In genomic region chr9:99825158-99826046, GRCh38 we compare ENCODE assay signal across 10 cellular contexts. TPM values are rescaled to one million over a fixed set of nuclear protein-coding genes. Genes with fewer than 3 reads are reported as not detected.
DNase-seq lines count a peak whose midpoint lies in the region; ATAC-seq and TF ChIP-seq lines count a peak whose summit lies in the region.
"Had no signal": no experiment of that assay in that cellular context is flagged by ENCODE, and none has a peak within 500 bp of the region (broad histone marks: within the 10 kb centered on the region; RNA-seq: fewer than 3 reads in every experiment).

No MANE protein-coding gene starts in this region.

- H3K9me3 ChIP-seq in mesodermal cell (ENCODE audit: control insufficient read depth, low read length), result no peaks in the 10 kb centered on the region
- H3K9me3 ChIP-seq in ascending aorta, result no peaks in the 10 kb centered on the region
- H3K9me3 ChIP-seq: vagina had no signal

- peak overlapping the region; percentile 87 for H3K4me3 Mint-ChIP-seq in type B pancreatic cell

- H3K27me3 Mint-ChIP-seq in type B pancreatic cell, result peaks cover 83% of the 10 kb centered on the region

- H3K27ac Mint-ChIP-seq in type B pancreatic cell, result peak overlapping the region; percentile 76

- H3K4me1 Mint-ChIP-seq in type B pancreatic cell (ENCODE audit: unreplicated experiment), result peaks cover 18% of the 10 kb centered on the region

- 6 to 9% methylated on average over 21 to 23 of the region's 44 CpGs for WGBS in mesodermal cell (ENCODE audit: insufficient coverage in 2 of 2), 2 experiments

- H3K4me1 ChIP-seq in mesodermal cell (ENCODE audit: control insufficient read depth, insufficient read depth, low read length, poor library complexity, severe bottlenecking) (peaks cover 12% of the 10 kb centered on the region), ascending aorta (peaks cover 8 to 16% of the 10 kb centered on the region in 2 donors)

- no peaks in the 10 kb centered on the region for H3K36me3 ChIP-seq in mesodermal cell (ENCODE audit: control insufficient read depth, insufficient read depth, low read length)
- no peaks in the 10 kb centered on the region for H3K36me3 ChIP-seq in ascending aorta
- H3K36me3 ChIP-seq: vagina had no signal

- intact Hi-C loops in ascending aorta (cut with DNase I), result no loop called here

- ATAC-seq in GM21528 (IDR thresholded peaks at IDR 0.05; ENCODE audit: low FRiP score, unreplicated experiment), result no peak

- no peak overlapping the region for H3K27ac ChIP-seq in mesodermal cell (ENCODE audit: low read depth, low read length, severe bottlenecking)
- no peak overlapping the region for H3K27ac ChIP-seq in ascending aorta
- H3K27ac ChIP-seq: epithelial cell of prostate, vagina had no signal

- DNase-seq in stimulated activated CD4-positive, alpha-beta T cell treated with anti-CD3 and anti-CD28 coated beads, Interleukin-15, amount 100 ng/mL, for 24 hours, result peak; percentile 4
- no peak for DNase-seq in stimulated activated CD4-positive, alpha-beta T cell treated with anti-CD3 and anti-CD28 coated beads, Interleukin-4, amount 100 ng/mL, for 1 hour
- DNase-seq in cerebellum (ENCODE audit: low spot score) (peak; percentile 42), type B pancreatic cell (ENCODE audit: extremely low spot score, unreplicated experiment) (no peak), RKO (ENCODE audit: low spot score) (no peak), ascending aorta (ENCODE audit: low spot score in 2 of 2) (no peak)

- H3K36me3 Mint-ChIP-seq in type B pancreatic cell, result peaks cover 21% of the 10 kb centered on the region

- TF ChIP-seq CTCF in type B pancreatic cell (conservative IDR thresholded peaks at IDR 0.05) (peak; percentile 55), ascending aorta (IDR thresholded peaks at IDR 0.05) (no peak)

- H3K27me3 ChIP-seq in ascending aorta, result no peaks in the 10 kb centered on the region
- H3K27me3 ChIP-seq: vagina had no signal

- no peaks in the 10 kb centered on the region for H3K9me3 Mint-ChIP-seq in type B pancreatic cell

- H3K4me3 ChIP-seq in mesodermal cell (ENCODE audit: extremely low read depth, insufficient read depth, low read length, poor library complexity, severe bottlenecking) (peak overlapping the region; percentile 71), ascending aorta (peak overlapping the region in 1 of 2 donors; percentile 82)

RNA-seq across cellular contexts. Expression of gene NR4A3, which starts 3.7 kb away (rescaled TPM):
- total RNA-seq in cerebellum (1.3 TPM), type B pancreatic cell (ENCODE audit: low replicate concordance) (2.0 and 3.4 TPM in 2 replicates), ascending aorta (21.3 TPM)
- polyA plus RNA-seq in mesodermal cell (2013, experiment 1 of 2), result 0.96 TPM
- 0.81 TPM for polyA plus RNA-seq in mesodermal cell (2013, experiment 2 of 2)

Comparison
In these comparisons a context has a peak if more than half of its experiments do, and no peak if none do; other contexts are left out.
1. DNase-seq: peak in stimulated activated CD4-positive, alpha-beta T cell treated with anti-CD3 and anti-CD28 coated beads, Interleukin-15, amount 100 ng/mL, for 24 hours (single experiment) and cerebellum (single experiment); none in stimulated activated CD4-positive, alpha-beta T cell treated with anti-CD3 and anti-CD28 coated beads, Interleukin-4, amount 100 ng/mL, for 1 hour (single experiment), type B pancreatic cell (single experiment), RKO (single experiment) and ascending aorta (0 of 2).